Comparison of ENCODE assay signal across 16 cellular contexts in genomic region chr16:57022445-57022844, GRCh38. TPM values are rescaled to one million over a fixed set of nuclear protein-coding genes. Genes with fewer than 3 reads are reported as not detected.
DNase-seq lines count a peak whose midpoint lies in the region; ATAC-seq and TF ChIP-seq lines count a peak whose summit lies in the region.
"Had no signal": no experiment of that assay in that cellular context is flagged by ENCODE, and none has a peak within 500 bp of the region (broad histone marks: within the 10 kb centered on the region; RNA-seq: fewer than 3 reads in every experiment).

No MANE protein-coding gene starts in this region.

- no peak overlapping the region for H2BK120ac ChIP-seq in neuronal stem cell (ENCODE audit: low read depth, low read length)

- no peaks in the 10 kb centered on the region for H3K9me2 ChIP-seq in Karpas-422 (replicated peaks; ENCODE audit: insufficient read depth, low read length)

- no peak overlapping the region for H3K14ac ChIP-seq in neuronal stem cell (ENCODE audit: low read length)

- no peak overlapping the region for H2BK12ac ChIP-seq in neuronal stem cell (ENCODE audit: low read length)

- no peaks in the 10 kb centered on the region for H3K9me3 Mint-ChIP-seq in CD8-positive, alpha-beta T cell
- no peaks in the 10 kb centered on the region for H3K9me3 Mint-ChIP-seq in activated naive CD8-positive, alpha-beta T cell (ENCODE audit: low read depth)
- H3K9me3 Mint-ChIP-seq: H9, memory B cell had no signal

- CTCF ChIA-PET in CD8-positive, alpha-beta T cell (lab: Charles Lee), result interaction anchor here (1.0 to 7.7 kb wide), 6 partner anchors 12 to 59 kb away, joined by 3 to 64 read pairs (median 6); partner anchors contain the start of gene CETP

- peak overlapping the region in 10 of 11 experiments; percentile 12 to 82 (median 72); a peak in 19 of 22 replicates for H3K4me2 ChIP-seq in BLaER1 treated with 17β-estradiol and CSF1 and Interleukin-3, amounts not matched to agents 10 nM and 100 nM
- H3K4me2 ChIP-seq in neuronal stem cell (ENCODE audit: insufficient read depth, low read length, poor library complexity, severe bottlenecking), result no peak overlapping the region
- H3K4me2 ChIP-seq in Karpas-422 (ENCODE audit: low read depth, low read length, poor library complexity, severe bottlenecking), result no peak overlapping the region

- no peaks in the 10 kb centered on the region for H3K79me2 ChIP-seq in Karpas-422 (ENCODE audit: low read length)

- H4K20me1 ChIP-seq in BLaER1 treated with 17β-estradiol and CSF1 and Interleukin-3, amounts not matched to agents 10 nM and 100 nM, result no peaks in the 10 kb centered on the region; a peak in 1 of 22 replicates
- H4K20me1 ChIP-seq in Karpas-422 (ENCODE audit: insufficient read depth, low read depth, low read length), result no peaks in the 10 kb centered on the region

- no peak overlapping the region for H2AFZ ChIP-seq in neuronal stem cell (ENCODE audit: low read length)
- no peak overlapping the region for H2AFZ ChIP-seq in Karpas-422 (ENCODE audit: low read length)

- H3K18ac ChIP-seq in neuronal stem cell (ENCODE audit: low read length), result no peak overlapping the region

- no peak overlapping the region for H4K91ac ChIP-seq in neuronal stem cell (ENCODE audit: low read depth, low read length, poor library complexity)

- H3K79me1 ChIP-seq in neuronal stem cell (ENCODE audit: low read depth, low read length), result no peaks in the 10 kb centered on the region

- H2AK5ac ChIP-seq in neuronal stem cell (ENCODE audit: low read depth, low read length), result peak overlapping the region; percentile 61

- H2BK5ac ChIP-seq in neuronal stem cell (ENCODE audit: low read length), result no peak overlapping the region

- H3K27ac ChIP-seq in BLaER1 treated with 17β-estradiol and CSF1 and Interleukin-3, amounts not matched to agents 10 nM and 100 nM, result no peak overlapping the region
- H3K27ac ChIP-seq in CD8-positive, alpha-beta T cell (ENCODE audit: low read depth, low read length), result no peak overlapping the region
- H3K27ac ChIP-seq in neuronal stem cell (replicated peaks; ENCODE audit: low read length) (no peak overlapping the region), Karpas-422 (ENCODE audit: low read length) (no peak overlapping the region)
- H3K27ac ChIP-seq: pancreas had no signal

- POLR2A ChIA-PET in CD8-positive, alpha-beta T cell (lab: Charles Lee), result interaction anchor here (1.2 to 7.3 kb wide), 9 partner anchors 9 to 91 kb away, joined by 3 to 86 read pairs (median 5); partner anchors contain the start of genes HERPUD1 and NLRC5

- peak; percentile 7 for ATAC-seq in CD8-positive, alpha-beta T cell
- ATAC-seq in HG02588 (IDR thresholded peaks at IDR 0.05; ENCODE audit: unreplicated experiment), result no peak
- ATAC-seq: K562, pancreas, Right ventricle myocardium inferior had no signal

- no peaks in the 10 kb centered on the region for H3K27me3 Mint-ChIP-seq in CD8-positive, alpha-beta T cell (ENCODE audit: low read depth)
- no peaks in the 10 kb centered on the region for H3K27me3 Mint-ChIP-seq in activated naive CD8-positive, alpha-beta T cell
- H3K27me3 Mint-ChIP-seq: memory B cell had no signal

- H3K4me3 Mint-ChIP-seq in CD8-positive, alpha-beta T cell, result peak overlapping the region; percentile 67
- H3K4me3 Mint-ChIP-seq in activated naive CD8-positive, alpha-beta T cell, result peak overlapping the region; percentile 64
- H3K4me3 Mint-ChIP-seq: H9, memory B cell had no signal

- no peaks in the 10 kb centered on the region; a peak in 1 of 22 replicates for H3K9me3 ChIP-seq in BLaER1 treated with 17β-estradiol and CSF1 and Interleukin-3, amounts not matched to agents 10 nM and 100 nM (replicated peaks in 1 of 11)
- H3K9me3 ChIP-seq in CD8-positive, alpha-beta T cell (ENCODE audit: low read length), result no peaks in the 10 kb centered on the region
- H3K9me3 ChIP-seq in neuronal stem cell (replicated peaks in 1 of 2; ENCODE audit: control insufficient read depth in 2 of 2, insufficient read depth in 1 of 2, low read depth in 1 of 2, low read length in 2 of 2) (no peaks in the 10 kb centered on the region), Karpas-422 (ENCODE audit: low read length) (no peaks in the 10 kb centered on the region)
- H3K9me3 ChIP-seq: Caco-2, pancreas had no signal

- no CpG with 5 or more reads among the region's 7 CpGs for WGBS in neuronal stem cell (ENCODE audit: extremely low coverage in 2 of 2, insufficient read length in 2 of 2, insufficient replicate concordance in 1 of 2), 2 donors

- no peak for TF ChIP-seq CTCF in CD8-positive, alpha-beta T cell (IDR thresholded peaks at IDR 0.05)

- no peak overlapping the region for H4K8ac ChIP-seq in neuronal stem cell (ENCODE audit: low read depth, low read length)

- peaks cover 51 to 97% (median 69%) of the 10 kb centered on the region in 11 experiments for H3K36me3 ChIP-seq in BLaER1 treated with 17β-estradiol and CSF1 and Interleukin-3, amounts not matched to agents 10 nM and 100 nM
- peaks cover 51% of the 10 kb centered on the region for H3K36me3 ChIP-seq in CD8-positive, alpha-beta T cell (ENCODE audit: insufficient read depth, low read length)
- H3K36me3 ChIP-seq in neuronal stem cell (replicated peaks in 1 of 2; ENCODE audit: control insufficient read depth in 2 of 2, insufficient read depth in 2 of 2, low read length in 2 of 2) (no peaks in the 10 kb centered on the region), Karpas-422 (ENCODE audit: insufficient read depth, low read length) (peaks cover 10% of the 10 kb centered on the region)
- H3K36me3 ChIP-seq: pancreas had no signal

- H3K4me1 Mint-ChIP-seq in CD8-positive, alpha-beta T cell (ENCODE audit: low read depth), result peaks cover 91% of the 10 kb centered on the region
- peaks cover 89% of the 10 kb centered on the region for H3K4me1 Mint-ChIP-seq in activated naive CD8-positive, alpha-beta T cell (ENCODE audit: low read depth)

- peak overlapping the region in 1 of 11 experiments; percentile 21; a peak in 2 of 22 replicates for H3K9ac ChIP-seq in BLaER1 treated with 17β-estradiol and CSF1 and Interleukin-3, amounts not matched to agents 10 nM and 100 nM
- H3K9ac ChIP-seq in neuronal stem cell (ENCODE audit: low read depth, low read length, poor library complexity) (no peak overlapping the region), Karpas-422 (ENCODE audit: low read length) (no peak overlapping the region)

- H2BK15ac ChIP-seq in neuronal stem cell (ENCODE audit: low read length), result no peak overlapping the region

- peak in 2 of 7 experiments; percentile 39 to 49 for DNase-seq in CD8-positive, alpha-beta T cell
- DNase-seq in neuronal stem cell (ENCODE audit: low spot score) (no peak), HCEC 1CT (no peak), Karpas-422 (no peak)
- DNase-seq: Caco-2; cerebellar nuclear complex; effector CD4-positive, alpha-beta T cell; H9; pancreas; trophoblast cell had no signal

- peaks cover 93% of the 10 kb centered on the region for H3K36me3 Mint-ChIP-seq in CD8-positive, alpha-beta T cell
- H3K36me3 Mint-ChIP-seq in activated naive CD8-positive, alpha-beta T cell, result peaks cover 40% of the 10 kb centered on the region

- H3K4me3 ChIP-seq in BLaER1 treated with 17β-estradiol and CSF1 and Interleukin-3, amounts not matched to agents 10 nM and 100 nM, result no peak overlapping the region
- H3K4me3 ChIP-seq in CD8-positive, alpha-beta T cell (ENCODE audit: low read depth, low read length), result no peak overlapping the region
- H3K4me3 ChIP-seq in neuronal stem cell (ENCODE audit: low read length in 2 of 2) (no peak overlapping the region), Karpas-422 (ENCODE audit: low read length) (no peak overlapping the region)
- H3K4me3 ChIP-seq: K562, pancreas had no signal

- H3K27me3 ChIP-seq in BLaER1 treated with 17β-estradiol and CSF1 and Interleukin-3, amounts not matched to agents 10 nM and 100 nM, result no peaks in the 10 kb centered on the region
- no peaks in the 10 kb centered on the region for H3K27me3 ChIP-seq in CD8-positive, alpha-beta T cell (ENCODE audit: insufficient read depth, low read length)
- H3K27me3 ChIP-seq in neuronal stem cell (ENCODE audit: control insufficient read depth in 3 of 3, insufficient read depth in 3 of 3, low read depth in 1 of 3, low read length in 3 of 3), result peaks cover 0 to 22% (median 0%) of the 10 kb centered on the region in 3 experiments
- H3K27me3 ChIP-seq in Karpas-422 (ENCODE audit: low read length), result no peaks in the 10 kb centered on the region
- H3K27me3 ChIP-seq: pancreas had no signal

- peak overlapping the region; percentile 19 for H3K23ac ChIP-seq in neuronal stem cell (ENCODE audit: low read depth, low read length, poor library complexity)

- H3K27ac Mint-ChIP-seq in CD8-positive, alpha-beta T cell, result peak overlapping the region; percentile 89
- H3K27ac Mint-ChIP-seq in activated naive CD8-positive, alpha-beta T cell, result peak overlapping the region; percentile 91
- H3K27ac Mint-ChIP-seq: H9 had no signal

- intact Hi-C loops in CD8-positive, alpha-beta T cell (cut with DNase I, micrococcal nuclease), result loop anchor here in 1 of 2 experiments (2.0 kb wide), 1 partner anchor 14 kb away; no protein-coding TSS in a partner anchor

- peaks cover 24 to 55% (median 38%) of the 10 kb centered on the region in 10 experiments for H3K4me1 ChIP-seq in BLaER1 treated with 17β-estradiol and CSF1 and Interleukin-3, amounts not matched to agents 10 nM and 100 nM
- H3K4me1 ChIP-seq in CD8-positive, alpha-beta T cell (ENCODE audit: insufficient read depth, low read length), result peaks cover 93% of the 10 kb centered on the region
- H3K4me1 ChIP-seq in neuronal stem cell (ENCODE audit: control insufficient read depth in 2 of 2, insufficient read depth in 1 of 2, low read depth in 1 of 2, low read length in 2 of 2), result no peaks in the 10 kb centered on the region
- peaks cover 23% of the 10 kb centered on the region for H3K4me1 ChIP-seq in Karpas-422 (ENCODE audit: low read length)
- H3K4me1 ChIP-seq: Caco-2, pancreas had no signal

- no peak overlapping the region for H3K4ac ChIP-seq in neuronal stem cell (ENCODE audit: low read length)

RNA-seq across cellular contexts. Expression of gene NLRC5, which starts 33.1 kb away (rescaled TPM):
- total RNA-seq in CD8-positive, alpha-beta T cell, result 100 to 1,000 TPM; 670 to 690 TPM
- polyA plus RNA-seq in neuronal stem cell (2013, experiment 1 of 2), result 0.06 TPM
- polyA plus RNA-seq in neuronal stem cell (2013, experiment 2 of 2), result 0.39 TPM
- 103 and 116 TPM in 2 replicates for total RNA-seq in Karpas-422 (2014; rRNA removed; shearing (Covaris generic); ENCODE audit: low replicate concordance)
- polyA plus RNA-seq: K562 had no signal

Comparison
In these comparisons a context has a peak if more than half of its experiments do, and no peak if none do; other contexts are left out.
1. H3K4me2 ChIP-seq: peak in BLaER1 treated with 17β-estradiol and CSF1 and Interleukin-3, amounts not matched to agents 10 nM and 100 nM (10 of 11); none in neuronal stem cell (single experiment) and Karpas-422 (single experiment).